1 cellular context compared by ENCODE assay signal in genomic region chr9:128396970-128397613, GRCh38.
TF ChIP-seq lines count a peak whose summit lies in the region.

No MANE protein-coding gene starts in this region.

TF ChIP-seq in WTC11, 78 proteins besides CTCF, POLR2A, EP300 and RAD21 (continued from another document):
- TF ChIP-seq, protein P1, sequence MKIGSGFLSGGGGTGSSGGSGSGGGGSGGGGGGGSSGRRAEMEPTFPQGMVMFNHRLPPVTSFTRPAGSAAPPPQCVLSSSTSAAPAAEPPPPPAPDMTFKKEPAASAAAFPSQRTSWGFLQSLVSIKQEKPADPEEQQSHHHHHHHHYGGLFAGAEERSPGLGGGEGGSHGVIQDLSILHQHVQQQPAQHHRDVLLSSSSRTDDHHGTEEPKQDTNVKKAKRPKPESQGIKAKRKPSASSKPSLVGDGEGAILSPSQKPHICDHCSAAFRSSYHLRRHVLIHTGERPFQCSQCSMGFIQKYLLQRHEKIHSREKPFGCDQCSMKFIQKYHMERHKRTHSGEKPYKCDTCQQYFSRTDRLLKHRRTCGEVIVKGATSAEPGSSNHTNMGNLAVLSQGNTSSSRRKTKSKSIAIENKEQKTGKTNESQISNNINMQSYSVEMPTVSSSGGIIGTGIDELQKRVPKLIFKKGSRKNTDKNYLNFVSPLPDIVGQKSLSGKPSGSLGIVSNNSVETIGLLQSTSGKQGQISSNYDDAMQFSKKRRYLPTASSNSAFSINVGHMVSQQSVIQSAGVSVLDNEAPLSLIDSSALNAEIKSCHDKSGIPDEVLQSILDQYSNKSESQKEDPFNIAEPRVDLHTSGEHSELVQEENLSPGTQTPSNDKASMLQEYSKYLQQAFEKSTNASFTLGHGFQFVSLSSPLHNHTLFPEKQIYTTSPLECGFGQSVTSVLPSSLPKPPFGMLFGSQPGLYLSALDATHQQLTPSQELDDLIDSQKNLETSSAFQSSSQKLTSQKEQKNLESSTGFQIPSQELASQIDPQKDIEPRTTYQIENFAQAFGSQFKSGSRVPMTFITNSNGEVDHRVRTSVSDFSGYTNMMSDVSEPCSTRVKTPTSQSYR (CRISPR knock-in tag; IDR thresholded peaks at IDR 0.05): peak; percentile 23; the same call in 1 of the 2 replicates
